Comparison of ENCODE assay signal across 7 cellular contexts in the genomic region with DNA sequence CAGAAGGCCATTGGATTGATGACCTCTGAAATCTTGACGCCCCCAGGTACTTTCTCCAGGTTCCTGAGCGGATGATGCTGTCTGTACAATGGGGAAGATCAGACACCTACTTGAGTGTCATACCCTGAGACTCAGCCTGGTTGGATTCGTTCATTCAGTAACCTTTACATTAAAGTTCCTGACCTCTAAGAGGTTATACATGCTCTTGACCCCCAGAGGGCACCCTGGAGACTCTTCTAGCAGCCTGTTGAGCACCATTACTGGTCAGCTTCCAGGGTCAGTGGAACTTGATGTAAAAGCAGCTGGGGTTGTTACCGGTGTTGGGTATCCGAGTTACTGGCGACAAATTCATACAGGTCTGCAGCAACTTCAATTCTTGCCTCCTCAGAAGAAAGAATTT.
DNase-seq lines count a peak whose midpoint lies in the region; ATAC-seq, FAIRE-seq and TF ChIP-seq lines count a peak whose summit lies in the region.

No MANE protein-coding gene starts in this region.

- ATAC-seq in GM19395 (IDR thresholded peaks at IDR 0.05; ENCODE audit: unreplicated experiment): peak; percentile 61
- ATAC-seq in activated naive CD8-positive, alpha-beta T cell treated with anti-CD3 and anti-CD28 coated beads, Interleukin-2, amount 50 U/mL, for 24 hours: peak; percentile 58
- ATAC-seq in GM18870 (IDR thresholded peaks at IDR 0.05; ENCODE audit: unreplicated experiment): no peak

- H3K36me3 Mint-ChIP-seq in activated naive CD8-positive, alpha-beta T cell treated with anti-CD3 and anti-CD28 coated beads, Interleukin-2, amount 50 U/mL, for 24 hours (ENCODE audit: low read depth): no peaks in the 10 kb centered on the region
- H3K36me3 Mint-ChIP-seq in neural crest cell (ENCODE audit: low read depth): no peaks in the 10 kb centered on the region

- no peaks in the 10 kb centered on the region for H3K36me3 ChIP-seq in MG63

- H3K9me3 ChIP-seq in MG63: no peaks in the 10 kb centered on the region

- peak; percentile 38 for TF ChIP-seq CTCF in D721Med (IDR thresholded peaks at IDR 0.05; ENCODE audit: insufficient read depth, missing control alignments)
- peak; percentile 48 for TF ChIP-seq CTCF in neural crest cell (conservative IDR thresholded peaks at IDR 0.05)

- peaks cover 10% of the 10 kb centered on the region; the same call in 1 of the 2 replicates for H3K27me3 ChIP-seq in MG63

- H3K4me1 Mint-ChIP-seq in activated naive CD8-positive, alpha-beta T cell treated with anti-CD3 and anti-CD28 coated beads, Interleukin-2, amount 50 U/mL, for 24 hours: peaks cover 4% of the 10 kb centered on the region
- peaks cover 11% of the 10 kb centered on the region for H3K4me1 Mint-ChIP-seq in neural crest cell

- H3K9me3 Mint-ChIP-seq in activated naive CD8-positive, alpha-beta T cell treated with anti-CD3 and anti-CD28 coated beads, Interleukin-2, amount 50 U/mL, for 24 hours: no peaks in the 10 kb centered on the region
- H3K9me3 Mint-ChIP-seq in neural crest cell: peaks cover 11% of the 10 kb centered on the region

- H3K4me3 ChIP-seq in MG63: no peak overlapping the region

- DNase-seq in D721Med (ENCODE audit: insufficient read length, low spot score) (no peak), MG63 (peak; percentile 47), neural crest cell (ENCODE audit: low read depth, low spot score) (peak; percentile 20), NCI-H526 treated with DMSO at 0.1 percent for 48 hours (lab: John Stamatoyannopoulos, UW) (no peak)
- peak; percentile 38 for DNase-seq in activated naive CD8-positive, alpha-beta T cell treated with anti-CD3 and anti-CD28 coated beads, Interleukin-2, amount 50 U/mL, for 24 hours

- FAIRE-seq in D721Med (lab: Jason Lieb, UNC): no peak

- H3K4me3 Mint-ChIP-seq in activated naive CD8-positive, alpha-beta T cell treated with anti-CD3 and anti-CD28 coated beads, Interleukin-2, amount 50 U/mL, for 24 hours: no peak overlapping the region
- no peak overlapping the region for H3K4me3 Mint-ChIP-seq in neural crest cell

- H3K27me3 Mint-ChIP-seq in activated naive CD8-positive, alpha-beta T cell treated with anti-CD3 and anti-CD28 coated beads, Interleukin-2, amount 50 U/mL, for 24 hours: peaks cover 29% of the 10 kb centered on the region
- peaks cover 2% of the 10 kb centered on the region for H3K27me3 Mint-ChIP-seq in neural crest cell (ENCODE audit: low read depth)

- H3K27ac Mint-ChIP-seq in activated naive CD8-positive, alpha-beta T cell treated with anti-CD3 and anti-CD28 coated beads, Interleukin-2, amount 50 U/mL, for 24 hours: no peak overlapping the region
- no peak overlapping the region for H3K27ac Mint-ChIP-seq in neural crest cell (ENCODE audit: unreplicated experiment)

Comparison
In these comparisons a context has a peak if more than half of its experiments do, and no peak if none do; other contexts are left out.
1. DNase-seq: peak in MG63 (single experiment), activated naive CD8-positive, alpha-beta T cell treated with anti-CD3 and anti-CD28 coated beads, Interleukin-2, amount 50 U/mL, for 24 hours (single experiment) and neural crest cell (single experiment); none in D721Med (single experiment) and NCI-H526 treated with DMSO at 0.1 percent for 48 hours (single experiment).